ENCODE assay signal across 22 cellular contexts in the genomic region with DNA sequence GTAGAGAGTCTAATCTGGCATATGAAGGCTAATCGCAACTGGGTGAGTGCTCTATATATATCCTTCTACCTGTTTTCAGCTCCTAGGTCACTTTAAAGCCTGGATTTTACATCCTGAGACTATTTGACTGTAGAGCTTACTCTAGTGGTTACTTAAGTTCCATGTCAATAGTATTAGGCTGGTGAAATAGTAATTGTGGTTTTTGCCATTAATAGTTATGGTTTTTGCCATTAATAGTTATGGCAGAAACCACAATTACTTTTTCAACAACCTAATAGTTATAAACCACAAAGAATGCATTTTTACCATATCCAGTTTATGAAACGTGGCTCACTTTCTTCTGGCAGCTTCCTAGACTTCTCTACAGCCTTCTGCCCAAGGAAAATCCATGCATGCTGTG.
"Had no signal": no experiment of that assay in that cellular context is flagged by ENCODE, and none has a peak within 500 bp of the region (broad histone marks: within the 10 kb centered on the region; RNA-seq: fewer than 3 reads in every experiment).

No MANE protein-coding gene starts in this region.

- H3K36me3 ChIP-seq: esophagus muscularis mucosa, gastroesophageal sphincter, heart left ventricle, lower lobe of right lung had no signal

- H3K4me3 ChIP-seq: coronary artery, dorsolateral prefrontal cortex, esophagus muscularis mucosa, gastroesophageal sphincter, heart left ventricle, hepatocyte, lower lobe of right lung, mucosa of descending colon had no signal

- H2AFZ ChIP-seq: hepatocyte had no signal

- H3K4me1 ChIP-seq: esophagus muscularis mucosa, foreskin keratinocyte, gastroesophageal sphincter, heart left ventricle, lower lobe of right lung had no signal

- H3K27ac ChIP-seq: coronary artery, dorsolateral prefrontal cortex, esophagus muscularis mucosa, foreskin keratinocyte, gastroesophageal sphincter, heart left ventricle, hepatocyte, lower lobe of right lung had no signal

- H3K27me3 ChIP-seq: dorsolateral prefrontal cortex, esophagus muscularis mucosa, foreskin keratinocyte, gastroesophageal sphincter, heart left ventricle, hepatocyte had no signal

- H3K4me2 ChIP-seq: hepatocyte had no signal

- H3K79me2 ChIP-seq: hepatocyte had no signal

- H3K9me3 ChIP-seq: esophagus muscularis mucosa, gastroesophageal sphincter, heart left ventricle, lower lobe of right lung, mucosa of descending colon had no signal

- DNase-seq: dermis blood vessel endothelial cell; dorsolateral prefrontal cortex; effector CD4-positive, alpha-beta T cell; effector memory CD4-positive, alpha-beta T cell; foreskin keratinocyte; heart left ventricle; hypothalamus; immature natural killer cell; islet precursor cell; kidney; kidney glomerular epithelial cell; left colon; left ventricle myocardium superior; lower lobe of right lung; mesenchymal stem cell; mucosa of descending colon; naive B cell had no signal

- ATAC-seq: foreskin keratinocyte, gastroesophageal sphincter, heart left ventricle, left colon, left lobe of liver, left ventricle myocardium superior, lower lobe of right lung, mucosa of descending colon had no signal
